In genomic region chr5:54760182-54760935, GRCh38 we compare ENCODE assay signal across 16 cellular contexts.
DNase-seq lines count a peak whose midpoint lies in the region; ATAC-seq and TF ChIP-seq lines count a peak whose summit lies in the region.
"Had no signal": no experiment of that assay in that cellular context is flagged by ENCODE, and none has a peak within 500 bp of the region (broad histone marks: within the 10 kb centered on the region; RNA-seq: fewer than 3 reads in every experiment).

No MANE protein-coding gene starts in this region.

- DNase-seq in activated CD8-positive, alpha-beta T cell treated with anti-CD3 and anti-CD28 coated beads for 36 hours = no peak
- DNase-seq in activated CD8-positive, alpha-beta T cell treated with anti-CD3 and anti-CD28 coated beads, Interleukin-2, amount 10 ng/mL, durations not matched to agents 7 days and 5 days = no peak
- DNase-seq in RPMI7951 (ENCODE audit: low read depth) = peak; percentile 69
- peak; percentile 67 for DNase-seq in fibroblast of mammary gland (ENCODE audit: low read depth)
- peak; percentile 44 for DNase-seq in stromal cell of bone marrow (ENCODE audit: low read depth)
- DNase-seq in activated naive CD4-positive, alpha-beta T cell treated with Interleukin-2 at 50 U/mL for 16 hours = no peak
- DNase-seq: activated CD4-positive, alpha-beta memory T cell treated with anti-CD3 and anti-CD28 coated beads for 36 hours; Kasumi-1; NCI-H187 treated with DMSO at 0.1 percent for 48 hours; SHP77; T-helper 9 cell had no signal

- intact Hi-C loops in activated CD8-positive, alpha-beta T cell treated with anti-CD3 and anti-CD28 coated beads for 36 hours (cut with micrococcal nuclease) = no loop called here

- POLR2A ChIA-PET in activated CD8-positive, alpha-beta T cell treated with anti-CD3 and anti-CD28 coated beads for 36 hours (lab: Charles Lee) = interaction anchor here (1.0 kb wide), 1 partner anchor 9 kb away, joined by 3 read pairs; no protein-coding TSS in a partner anchor
- POLR2A ChIA-PET in activated CD8-positive, alpha-beta T cell treated with anti-CD3 and anti-CD28 coated beads, Interleukin-2, amount 10 ng/mL, durations not matched to agents 7 days and 5 days (lab: Charles Lee) = no interaction called here

- no peak overlapping the region for H3K4me3 ChIP-seq in fibroblast of mammary gland (ENCODE audit: control insufficient read depth, low read depth, low read length)
- H3K4me3 ChIP-seq: smooth muscle cell had no signal

- peak; percentile 61 for ATAC-seq in activated CD8-positive, alpha-beta T cell treated with anti-CD3 and anti-CD28 coated beads for 36 hours
- no peak for ATAC-seq in activated CD8-positive, alpha-beta T cell treated with anti-CD3 and anti-CD28 coated beads, Interleukin-2, amount 10 ng/mL, durations not matched to agents 7 days and 5 days
- ATAC-seq in GM18861 (IDR thresholded peaks at IDR 0.05; ENCODE audit: unreplicated experiment) = no peak
- no peak for ATAC-seq in HG02623 (IDR thresholded peaks at IDR 0.05; ENCODE audit: unreplicated experiment)

- TF ChIP-seq CTCF in activated CD8-positive, alpha-beta T cell treated with anti-CD3 and anti-CD28 coated beads for 36 hours (IDR thresholded peaks at IDR 0.05) = no peak
- TF ChIP-seq CTCF in fibroblast of mammary gland (conservative IDR thresholded peaks at IDR 0.05; ENCODE audit: control insufficient read depth, insufficient read depth, low read depth, low read length) = no peak

- CTCF ChIA-PET in activated CD8-positive, alpha-beta T cell treated with anti-CD3 and anti-CD28 coated beads for 36 hours (lab: Charles Lee) = interaction anchor here (1.1 to 1.5 kb wide), 3 partner anchors 16 to 244 kb away, joined by 3 to 5 read pairs (median 3); no protein-coding TSS in a partner anchor
- CTCF ChIA-PET in activated CD8-positive, alpha-beta T cell treated with anti-CD3 and anti-CD28 coated beads, Interleukin-2, amount 10 ng/mL, durations not matched to agents 7 days and 5 days (lab: Charles Lee) = interaction anchor here (1.7 kb wide), 1 partner anchor 85 kb away, joined by 4 read pairs; no protein-coding TSS in a partner anchor

- no peaks in the 10 kb centered on the region for H3K36me3 Mint-ChIP-seq in activated CD8-positive, alpha-beta T cell treated with anti-CD3 and anti-CD28 coated beads for 36 hours (ENCODE audit: low read depth)
- peaks cover 12% of the 10 kb centered on the region for H3K36me3 Mint-ChIP-seq in activated CD8-positive, alpha-beta T cell treated with anti-CD3 and anti-CD28 coated beads, Interleukin-2, amount 10 ng/mL, durations not matched to agents 7 days and 5 days (ENCODE audit: low read depth)
- H3K36me3 Mint-ChIP-seq: activated CD4-positive, alpha-beta memory T cell treated with anti-CD3 and anti-CD28 coated beads for 36 hours; memory B cell had no signal

- H3K9me3 Mint-ChIP-seq in activated CD8-positive, alpha-beta T cell treated with anti-CD3 and anti-CD28 coated beads for 36 hours = no peaks in the 10 kb centered on the region
- H3K9me3 Mint-ChIP-seq in activated CD8-positive, alpha-beta T cell treated with anti-CD3 and anti-CD28 coated beads, Interleukin-2, amount 10 ng/mL, durations not matched to agents 7 days and 5 days (ENCODE audit: insufficient read depth) = peaks cover 4% of the 10 kb centered on the region
- H3K9me3 Mint-ChIP-seq: activated CD4-positive, alpha-beta memory T cell treated with anti-CD3 and anti-CD28 coated beads for 36 hours; activated T-helper 2 cell treated with anti-CD3 and anti-CD28 coated beads, Interferon-gamma antibody, Interleukin-2, Interleukin-4, amounts not matched to agents 10 μg/mL and 5 μg/mL and 100 μg/mL, durations not matched to agents 14 hours and 24 hours and 36 hours; memory B cell had no signal

- no peak overlapping the region for H3K4me3 Mint-ChIP-seq in activated CD8-positive, alpha-beta T cell treated with anti-CD3 and anti-CD28 coated beads for 36 hours
- H3K4me3 Mint-ChIP-seq in activated CD8-positive, alpha-beta T cell treated with anti-CD3 and anti-CD28 coated beads, Interleukin-2, amount 10 ng/mL, durations not matched to agents 7 days and 5 days = no peak overlapping the region
- H3K4me3 Mint-ChIP-seq: activated CD4-positive, alpha-beta memory T cell treated with anti-CD3 and anti-CD28 coated beads for 36 hours; memory B cell had no signal

- no peak overlapping the region for H3K27ac Mint-ChIP-seq in activated CD8-positive, alpha-beta T cell treated with anti-CD3 and anti-CD28 coated beads for 36 hours
- no peak overlapping the region for H3K27ac Mint-ChIP-seq in activated CD8-positive, alpha-beta T cell treated with anti-CD3 and anti-CD28 coated beads, Interleukin-2, amount 10 ng/mL, durations not matched to agents 7 days and 5 days
- H3K27ac Mint-ChIP-seq: activated CD4-positive, alpha-beta memory T cell treated with anti-CD3 and anti-CD28 coated beads for 36 hours; activated T-helper 2 cell treated with anti-CD3 and anti-CD28 coated beads, Interferon-gamma antibody, Interleukin-2, Interleukin-4, amounts not matched to agents 10 μg/mL and 5 μg/mL and 100 μg/mL, durations not matched to agents 14 hours and 24 hours and 36 hours; memory B cell had no signal

- H3K4me1 Mint-ChIP-seq in activated CD8-positive, alpha-beta T cell treated with anti-CD3 and anti-CD28 coated beads for 36 hours (ENCODE audit: low read depth) = peaks cover 24% of the 10 kb centered on the region
- H3K4me1 Mint-ChIP-seq in activated CD8-positive, alpha-beta T cell treated with anti-CD3 and anti-CD28 coated beads, Interleukin-2, amount 10 ng/mL, durations not matched to agents 7 days and 5 days (ENCODE audit: low read depth) = peaks cover 22% of the 10 kb centered on the region

- H3K27me3 Mint-ChIP-seq in activated CD8-positive, alpha-beta T cell treated with anti-CD3 and anti-CD28 coated beads for 36 hours = no peaks in the 10 kb centered on the region
- H3K27me3 Mint-ChIP-seq in activated CD8-positive, alpha-beta T cell treated with anti-CD3 and anti-CD28 coated beads, Interleukin-2, amount 10 ng/mL, durations not matched to agents 7 days and 5 days (ENCODE audit: low read depth) = no peaks in the 10 kb centered on the region
- H3K27me3 Mint-ChIP-seq: activated CD4-positive, alpha-beta memory T cell treated with anti-CD3 and anti-CD28 coated beads for 36 hours; memory B cell had no signal

Comparison
In these comparisons a context has a peak if more than half of its experiments do, and no peak if none do; other contexts are left out.
1. DNase-seq: peak in RPMI7951 (single experiment), fibroblast of mammary gland (single experiment) and stromal cell of bone marrow (single experiment); none in activated CD8-positive, alpha-beta T cell treated with anti-CD3 and anti-CD28 coated beads for 36 hours (single experiment), activated CD8-positive, alpha-beta T cell treated with anti-CD3 and anti-CD28 coated beads, Interleukin-2, amount 10 ng/mL, durations not matched to agents 7 days and 5 days (single experiment) and activated naive CD4-positive, alpha-beta T cell treated with Interleukin-2 at 50 U/mL for 16 hours (single experiment).